In genomic region chr10:46896952-46897692, GRCh38 we compare ENCODE assay signal across 1 cellular context. TPM values are rescaled to one million over a fixed set of nuclear protein-coding genes. Genes with fewer than 3 reads are reported as not detected.
"Had no signal": no experiment of that assay in that cellular context is flagged by ENCODE, and none has a peak within 500 bp of the region (broad histone marks: within the 10 kb centered on the region; RNA-seq: fewer than 3 reads in every experiment).

No MANE protein-coding gene starts in this region.

RNA-seq across cellular contexts. Expression of gene PTPN20, which starts 14.1 kb away (rescaled TPM):
- polyA plus RNA-seq: neural cell had no signal
